Comparison of ENCODE assay signal across 12 cellular contexts in genomic region chr3:147412917-147413711, GRCh38. TPM values are rescaled to one million over a fixed set of nuclear protein-coding genes. Genes with fewer than 3 reads are reported as not detected.
DNase-seq lines count a peak whose midpoint lies in the region; ATAC-seq, FAIRE-seq and TF ChIP-seq lines count a peak whose summit lies in the region.
"Had no signal": no experiment of that assay in that cellular context is flagged by ENCODE, and none has a peak within 500 bp of the region (broad histone marks: within the 10 kb centered on the region; RNA-seq: fewer than 3 reads in every experiment).

No MANE protein-coding gene starts in this region.

- peaks cover 4% of the 10 kb centered on the region for H3K36me3 ChIP-seq in astrocyte (ENCODE audit: insufficient read depth, low read length)
- H3K36me3 ChIP-seq in subcutaneous abdominal adipose tissue (ENCODE audit: control insufficient read depth in 5 of 5, insufficient read depth in 5 of 5, low read length in 5 of 5), result no peaks in the 10 kb centered on the region
- no peaks in the 10 kb centered on the region for H3K36me3 ChIP-seq in effector memory CD4-positive, alpha-beta T cell (ENCODE audit: control insufficient read depth, insufficient read depth, low read length)

- no peaks in the 10 kb centered on the region for H3K9me3 ChIP-seq in astrocyte (ENCODE audit: insufficient read depth, low read depth, low read length)
- peaks cover 0 to 3% (median 0%) of the 10 kb centered on the region in 5 donors for H3K9me3 ChIP-seq in subcutaneous abdominal adipose tissue (ENCODE audit: control insufficient read depth in 5 of 5, low read length in 5 of 5)
- no peaks in the 10 kb centered on the region for H3K9me3 ChIP-seq in effector memory CD4-positive, alpha-beta T cell (ENCODE audit: control insufficient read depth, low read length)

- peaks cover 2% of the 10 kb centered on the region for H3K9me3 Mint-ChIP-seq in activated T-cell treated with anti-CD3 and anti-CD28 coated beads, Interleukin-2, amount 50 U/mL, for 24 hours
- H3K9me3 Mint-ChIP-seq in astrocyte (ENCODE audit: unreplicated experiment) (peaks cover 22% of the 10 kb centered on the region), immature natural killer cell (peaks cover 17 to 63% (median 36%) of the 10 kb centered on the region in 6 donors)

- H3K79me2 ChIP-seq in astrocyte (ENCODE audit: insufficient read depth, low read length), result peaks cover 67% of the 10 kb centered on the region

- peaks cover 36% of the 10 kb centered on the region for H3K4me1 Mint-ChIP-seq in activated T-cell treated with anti-CD3 and anti-CD28 coated beads, Interleukin-2, amount 50 U/mL, for 24 hours (ENCODE audit: low read depth)
- H3K4me1 Mint-ChIP-seq in astrocyte (ENCODE audit: low read depth, unreplicated experiment) (peaks cover 4% of the 10 kb centered on the region), immature natural killer cell (peaks cover 16 to 33% of the 10 kb centered on the region in 2 donors)

- H3K4me2 ChIP-seq in astrocyte (ENCODE audit: low read length), result peak overlapping the region; percentile 88

- ATAC-seq in HG02840 (IDR thresholded peaks at IDR 0.05; ENCODE audit: low FRiP score, unreplicated experiment), result no peak

- no peak for DNase-seq in activated T-cell treated with anti-CD3 and anti-CD28 coated beads, Interleukin-2, amount 50 U/mL, for 24 hours
- DNase-seq in activated T-cell treated with anti-CD3 and anti-CD28 coated beads, Interleukin-2, amount 50 U/mL, for 1 hour, result no peak
- DNase-seq in astrocyte (ENCODE audit: low read depth) (no peak), immature natural killer cell (no peak), activated gamma-delta T cell treated with Interleukin-2 at 50 U/mL for 16 hours (no peak)
- DNase-seq in effector memory CD4-positive, alpha-beta T cell, result no peak
- DNase-seq: activated CD4-positive, alpha-beta T cell treated with anti-CD3 and anti-CD28 coated beads for 1 hour; AML-193 had no signal

- peaks cover 86% of the 10 kb centered on the region for H3K27me3 Mint-ChIP-seq in activated T-cell treated with anti-CD3 and anti-CD28 coated beads, Interleukin-2, amount 50 U/mL, for 24 hours
- H3K27me3 Mint-ChIP-seq in astrocyte (ENCODE audit: low read depth, unreplicated experiment) (peaks cover 85% of the 10 kb centered on the region), immature natural killer cell (ENCODE audit: low read depth in 3 of 3) (peaks cover 47 to 61% (median 57%) of the 10 kb centered on the region in 3 donors)

- H3K27ac Mint-ChIP-seq in activated T-cell treated with anti-CD3 and anti-CD28 coated beads, Interleukin-2, amount 50 U/mL, for 24 hours, result peak overlapping the region; percentile 6
- peak overlapping the region; percentile 72 for H3K27ac Mint-ChIP-seq in astrocyte (ENCODE audit: unreplicated experiment)
- H3K27ac Mint-ChIP-seq in immature natural killer cell, result peak overlapping the region in 1 of 6 donors; percentile 9

- H3K27ac ChIP-seq in astrocyte (ENCODE audit: low read depth, low read length) (peak overlapping the region; percentile 84), subcutaneous abdominal adipose tissue (ENCODE audit: low read depth, low read length) (no peak overlapping the region)
- H3K27ac ChIP-seq in effector memory CD4-positive, alpha-beta T cell (ENCODE audit: insufficient read depth, low read length, poor library complexity, severe bottlenecking), result no peak overlapping the region
- H3K27ac ChIP-seq: epithelial cell of prostate had no signal

- peaks cover under 1% of the 10 kb centered on the region for H3K4me1 ChIP-seq in astrocyte (ENCODE audit: insufficient read depth, low read length)
- peaks cover 1 to 37% (median 35%) of the 10 kb centered on the region in 5 donors for H3K4me1 ChIP-seq in subcutaneous abdominal adipose tissue (ENCODE audit: control insufficient read depth in 5 of 5, insufficient read depth in 5 of 5, low read length in 5 of 5)
- peaks cover 13% of the 10 kb centered on the region for H3K4me1 ChIP-seq in effector memory CD4-positive, alpha-beta T cell (ENCODE audit: control insufficient read depth, insufficient read depth, low read length, poor library complexity, severe bottlenecking)

- peaks cover 13% of the 10 kb centered on the region for H4K20me1 ChIP-seq in astrocyte (ENCODE audit: insufficient read depth, low read length)

- H3K4me3 Mint-ChIP-seq in activated T-cell treated with anti-CD3 and anti-CD28 coated beads, Interleukin-2, amount 50 U/mL, for 24 hours, result peak overlapping the region; percentile 52
- H3K4me3 Mint-ChIP-seq in astrocyte (ENCODE audit: unreplicated experiment), result peak overlapping the region; percentile 40
- H3K4me3 Mint-ChIP-seq in immature natural killer cell, result peak overlapping the region; percentile 65 to 85 (median 80)

- no peak for FAIRE-seq in astrocyte (lab: Jason Lieb, UNC)
- FAIRE-seq: GM18507 had no signal

- H3K9ac ChIP-seq in astrocyte (ENCODE audit: low read length) (peak overlapping the region; percentile 93), subcutaneous abdominal adipose tissue (ENCODE audit: low read length in 5 of 5) (no peak overlapping the region)

- no peak for TF ChIP-seq CTCF in astrocyte (IDR thresholded peaks at IDR 0.05; ENCODE audit: insufficient read depth, low read depth, low read length)

- peak overlapping the region; percentile 82 for H3K4me3 ChIP-seq in astrocyte (ENCODE audit: insufficient read depth, low read depth, low read length)
- peak overlapping the region; percentile 37 to 53 (median 47) for H3K4me3 ChIP-seq in subcutaneous abdominal adipose tissue (ENCODE audit: low read depth in 1 of 5, low read length in 5 of 5)
- H3K4me3 ChIP-seq in effector memory CD4-positive, alpha-beta T cell (ENCODE audit: insufficient read depth, low read depth, low read length, poor library complexity, severe bottlenecking), result no peak overlapping the region

- peaks cover 52% of the 10 kb centered on the region for H3K27me3 ChIP-seq in astrocyte (ENCODE audit: insufficient read depth, low read length)
- peaks cover 52 to 74% (median 66%) of the 10 kb centered on the region in 5 donors for H3K27me3 ChIP-seq in subcutaneous abdominal adipose tissue (ENCODE audit: control insufficient read depth in 5 of 5, insufficient read depth in 4 of 5, low read length in 5 of 5)
- peaks cover 59% of the 10 kb centered on the region for H3K27me3 ChIP-seq in effector memory CD4-positive, alpha-beta T cell (replicated peaks; ENCODE audit: control insufficient read depth, insufficient read depth, low read length, poor library complexity, severe bottlenecking)

- H3K36me3 Mint-ChIP-seq in activated T-cell treated with anti-CD3 and anti-CD28 coated beads, Interleukin-2, amount 50 U/mL, for 24 hours (ENCODE audit: low read depth), result no peaks in the 10 kb centered on the region
- H3K36me3 Mint-ChIP-seq in astrocyte (ENCODE audit: low read depth, unreplicated experiment), result no peaks in the 10 kb centered on the region
- peaks cover 4 to 15% (median 10%) of the 10 kb centered on the region in 3 donors for H3K36me3 Mint-ChIP-seq in immature natural killer cell

- no peak overlapping the region for H2AFZ ChIP-seq in astrocyte (ENCODE audit: low read depth, low read length)

RNA-seq across cellular contexts. Expression of gene ZIC1, which starts 3.9 kb away (rescaled TPM):
- total RNA-seq in astrocyte, result 0.19 and 0.30 TPM in 2 replicates
- polyA plus RNA-seq in immature natural killer cell, result not detected

RNA-seq across cellular contexts. Expression of gene ZIC4, which starts 6.8 kb away (rescaled TPM):
- total RNA-seq in astrocyte, result not detected in 2 replicates
- polyA plus RNA-seq in immature natural killer cell, result not detected
